ENCODE assay signal across 19 cellular contexts in genomic region chr10:55786461-55786860, GRCh38.
"Had no signal": no experiment of that assay in that cellular context is flagged by ENCODE, and none has a peak within 500 bp of the region (broad histone marks: within the 10 kb centered on the region; RNA-seq: fewer than 3 reads in every experiment).

No MANE protein-coding gene starts in this region.

- DNase-seq: cortex of kidney; effector memory CD4-positive, alpha-beta T cell; heart left ventricle; hippocampal formation; left colon; mammary epithelial cell; mucosa of descending colon; naive thymus-derived CD8-positive, alpha-beta T cell; psoas muscle; sigmoid colon; stimulated activated CD4-positive, alpha-beta T cell treated with anti-CD3 and anti-CD28 coated beads, Interleukin-12 subunit alpha, Interleukin-12 subunit beta, amount 100 ng/mL, for 4 hours; stimulated activated naive CD4-positive, alpha-beta T cell; stomach; substantia nigra; transverse colon had no signal

- H3K27me3 ChIP-seq: heart left ventricle, neutrophil, sigmoid colon, stomach, transverse colon had no signal

- H3K27ac ChIP-seq: heart left ventricle, neutrophil, psoas muscle, sigmoid colon, skin epidermis, stomach, thoracic aorta, transverse colon had no signal

- H3K9me3 ChIP-seq: neutrophil, sigmoid colon, thoracic aorta, transverse colon had no signal

- H3K36me3 ChIP-seq: heart left ventricle, neutrophil, sigmoid colon, stomach, thoracic aorta, transverse colon had no signal

- ATAC-seq: esophagus mucosa; heart left ventricle; left colon; mucosa of descending colon; naive thymus-derived CD8-positive, alpha-beta T cell; psoas muscle had no signal

- H3K4me3 ChIP-seq: heart left ventricle, mucosa of descending colon, psoas muscle, sigmoid colon, skin epidermis, stomach, thoracic aorta, transverse colon had no signal

- H3K4me1 ChIP-seq: heart left ventricle, psoas muscle, sigmoid colon, stomach, transverse colon had no signal
